21 cellular contexts compared by ENCODE assay signal in the genomic region with DNA sequence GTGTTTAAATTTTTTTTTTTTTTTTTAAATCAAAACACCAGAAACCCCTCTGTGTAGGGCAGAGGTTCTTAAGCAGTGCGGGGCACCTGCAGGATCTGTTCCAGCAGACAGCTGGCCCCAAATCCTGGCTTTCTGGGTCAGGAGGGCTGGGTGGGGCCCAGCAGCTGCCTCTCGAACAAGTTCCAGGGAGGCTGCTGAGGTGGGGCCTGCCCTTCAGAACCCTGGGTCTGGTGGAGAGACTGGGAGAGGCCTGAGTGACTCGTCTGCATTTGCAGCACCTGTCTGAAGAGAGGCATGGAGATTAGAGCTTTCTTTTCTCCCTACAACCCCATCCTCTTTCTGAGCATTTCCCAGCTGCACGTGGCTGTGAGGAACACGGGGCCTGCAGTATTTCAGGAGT. TPM values are rescaled to one million over a fixed set of nuclear protein-coding genes. Genes with fewer than 3 reads are reported as not detected.
"Had no signal": no experiment of that assay in that cellular context is flagged by ENCODE, and none has a peak within 500 bp of the region (broad histone marks: within the 10 kb centered on the region; RNA-seq: fewer than 3 reads in every experiment).

No MANE protein-coding gene starts in this region.

- H3K4me3 ChIP-seq: ascending aorta, dorsolateral prefrontal cortex, gastroesophageal sphincter, heart right ventricle, prostate gland, stomach, testis had no signal

- H3K9me3 ChIP-seq: ascending aorta, gastroesophageal sphincter, heart right ventricle, prostate gland, stomach, testis had no signal

- ATAC-seq: activated CD8-positive, alpha-beta memory T cell treated with anti-CD3 and anti-CD28 coated beads, Interleukin-2, amount 10 ng/mL, durations not matched to agents 7 days and 5 days; gastroesophageal sphincter; heart right ventricle; natural killer cell treated with Interleukin-12 subunit alpha and Interleukin-12 subunit beta and Interleukin-15 and Interleukin-18, amount 100 ng/mL, for 72 hours; sciatic nerve; T-cell had no signal

- H3K4me1 ChIP-seq: ascending aorta, prostate gland, testis had no signal

- DNase-seq: activated CD4-positive, alpha-beta memory T cell treated with anti-CD3 and anti-CD28 coated beads for 36 hours; activated CD4-positive, alpha-beta T cell treated with anti-CD3 and anti-CD28 coated beads for 1 hour; activated CD8-positive, alpha-beta memory T cell treated with anti-CD3 and anti-CD28 coated beads, Interleukin-2, amount 10 ng/mL, durations not matched to agents 7 days and 5 days; activated naive CD4-positive, alpha-beta T cell treated with anti-CD3 and anti-CD28 coated beads, Interleukin-2, amount 10 ng/mL, durations not matched to agents 7 days and 5 days; activated T-cell treated with anti-CD3 and anti-CD28 coated beads, Interleukin-2, amount 50 U/mL, for 1 hour; dorsolateral prefrontal cortex; endodermal cell; erythroblast; heart right ventricle; mesenchymal stem cell; occipital lobe; stimulated activated CD4-positive, alpha-beta T cell treated with anti-CD3 and anti-CD28 coated beads, Interleukin-2, amount 100 ng/mL, for 24 hours; stomach; T-cell; testis had no signal

- H3K27ac ChIP-seq: ascending aorta, gastroesophageal sphincter, heart right ventricle, prostate gland, stomach, testis had no signal

- H3K27me3 ChIP-seq: ascending aorta, dorsolateral prefrontal cortex, gastroesophageal sphincter, heart right ventricle, stomach, testis had no signal

- FAIRE-seq: bronchial epithelial cell had no signal

- H3K36me3 ChIP-seq: prostate gland had no signal

RNA-seq across cellular contexts. Expression of gene TUBB2B, which starts 39.7 kb away (rescaled TPM):
- total RNA-seq: activated CD8-positive, alpha-beta memory T cell treated with anti-CD3 and anti-CD28 coated beads, Interleukin-2, amount 10 ng/mL, durations not matched to agents 7 days and 5 days; ascending aorta; natural killer cell treated with Interleukin-12 subunit alpha and Interleukin-12 subunit beta and Interleukin-15 and Interleukin-18, amount 100 ng/mL, for 72 hours had no signal
